ENCODE assay signal across 24 cellular contexts in genomic region chr11:132904566-132904965, GRCh38.
"Had no signal": no experiment of that assay in that cellular context is flagged by ENCODE, and none has a peak within 500 bp of the region (broad histone marks: within the 10 kb centered on the region; RNA-seq: fewer than 3 reads in every experiment).

No MANE protein-coding gene starts in this region.

- H3K4me1 ChIP-seq: breast epithelium, heart right ventricle, pancreas, right lobe of liver, stomach, suprapubic skin, transverse colon, vagina had no signal

- H3K4me3 Mint-ChIP-seq: activated naive CD4-positive, alpha-beta T cell treated with anti-CD3 and anti-CD28 coated beads for 36 hours; activated naive CD8-positive, alpha-beta T cell treated with anti-CD3 and anti-CD28 coated beads, Interleukin-2, amount 10 ng/mL, durations not matched to agents 7 days and 5 days; central memory CD8-positive, alpha-beta T cell; endodermal cell; memory B cell; nephron progenitor cell; stimulated activated effector memory CD8-positive, alpha-beta T cell treated with anti-CD3 and anti-CD28 coated beads, Interleukin-12 subunit alpha, Interleukin-12 subunit beta, amount 100 ng/mL, for 72 hours; WTC11 had no signal

- H3K4me1 Mint-ChIP-seq: activated naive CD8-positive, alpha-beta T cell treated with anti-CD3 and anti-CD28 coated beads, Interleukin-2, amount 10 ng/mL, durations not matched to agents 7 days and 5 days; central memory CD8-positive, alpha-beta T cell; memory B cell; stimulated activated effector memory CD8-positive, alpha-beta T cell treated with anti-CD3 and anti-CD28 coated beads, Interleukin-12 subunit alpha, Interleukin-12 subunit beta, amount 100 ng/mL, for 72 hours had no signal

- H3K27me3 Mint-ChIP-seq: activated naive CD8-positive, alpha-beta T cell treated with anti-CD3 and anti-CD28 coated beads, Interleukin-2, amount 10 ng/mL, durations not matched to agents 7 days and 5 days; central memory CD8-positive, alpha-beta T cell; memory B cell had no signal

- H3K9me3 Mint-ChIP-seq: activated naive CD4-positive, alpha-beta T cell treated with anti-CD3 and anti-CD28 coated beads for 36 hours; activated naive CD8-positive, alpha-beta T cell treated with anti-CD3 and anti-CD28 coated beads, Interleukin-2, amount 10 ng/mL, durations not matched to agents 7 days and 5 days; endodermal cell; nephron progenitor cell; stimulated activated effector memory CD8-positive, alpha-beta T cell treated with anti-CD3 and anti-CD28 coated beads, Interleukin-12 subunit alpha, Interleukin-12 subunit beta, amount 100 ng/mL, for 72 hours had no signal

- H3K4me3 ChIP-seq: breast epithelium, heart right ventricle, pancreas, right lobe of liver, skin epidermis, stomach, suprapubic skin, transverse colon, vagina had no signal

- DNase-seq: activated CD4-positive, alpha-beta T cell treated with anti-CD3 and anti-CD28 coated beads, Interleukin-2, amount 50 U/mL, for 4 hours; activated naive CD4-positive, alpha-beta T cell treated with anti-CD3 and anti-CD28 coated beads for 36 hours; activated naive CD8-positive, alpha-beta T cell treated with anti-CD3 and anti-CD28 coated beads, Interleukin-2, amount 10 ng/mL, durations not matched to agents 7 days and 5 days; activated T-cell treated with anti-CD3 and anti-CD28 coated beads, Interleukin-2, amount 50 U/mL, for 48 hours; amniotic stem cell; cortex of kidney; endodermal cell; heart right ventricle; left colon; nephron progenitor cell; pancreas; right lobe of liver; stimulated activated CD4-positive, alpha-beta T cell treated with anti-CD3 and anti-CD28 coated beads, Interleukin-1b, Interleukin-23, amount 100 ng/mL, for 48 hours; stomach; T1000; transverse colon had no signal

- H3K27ac Mint-ChIP-seq: activated naive CD4-positive, alpha-beta T cell treated with anti-CD3 and anti-CD28 coated beads for 36 hours; activated naive CD8-positive, alpha-beta T cell treated with anti-CD3 and anti-CD28 coated beads, Interleukin-2, amount 10 ng/mL, durations not matched to agents 7 days and 5 days; endodermal cell; memory B cell; nephron progenitor cell; stimulated activated effector memory CD8-positive, alpha-beta T cell treated with anti-CD3 and anti-CD28 coated beads, Interleukin-12 subunit alpha, Interleukin-12 subunit beta, amount 100 ng/mL, for 72 hours; WTC11 had no signal

- H3K9me3 ChIP-seq: breast epithelium, heart right ventricle, pancreas, right lobe of liver, stomach, suprapubic skin, transverse colon, vagina had no signal

- H3K36me3 Mint-ChIP-seq: activated naive CD8-positive, alpha-beta T cell treated with anti-CD3 and anti-CD28 coated beads, Interleukin-2, amount 10 ng/mL, durations not matched to agents 7 days and 5 days; memory B cell; stimulated activated effector memory CD8-positive, alpha-beta T cell treated with anti-CD3 and anti-CD28 coated beads, Interleukin-12 subunit alpha, Interleukin-12 subunit beta, amount 100 ng/mL, for 72 hours had no signal

- H3K27me3 ChIP-seq: breast epithelium, pancreas, right lobe of liver, stomach, suprapubic skin, transverse colon, vagina had no signal

- H3K27ac ChIP-seq: breast epithelium, heart right ventricle, pancreas, right lobe of liver, skin epidermis, stomach, suprapubic skin, transverse colon, vagina had no signal

- H3K36me3 ChIP-seq: breast epithelium, heart right ventricle, pancreas, right lobe of liver, stomach, suprapubic skin, transverse colon, vagina had no signal
